31 cellular contexts compared by ENCODE assay signal in genomic region chr4:88003261-88003660, GRCh38. TPM values are rescaled to one million over a fixed set of nuclear protein-coding genes. Genes with fewer than 3 reads are reported as not detected.
DNase-seq lines count a peak whose midpoint lies in the region; ATAC-seq, FAIRE-seq and TF ChIP-seq lines count a peak whose summit lies in the region.
"Had no signal": no experiment of that assay in that cellular context is flagged by ENCODE, and none has a peak within 500 bp of the region (broad histone marks: within the 10 kb centered on the region; RNA-seq: fewer than 3 reads in every experiment).

No MANE protein-coding gene starts in this region.

- H3K4me1 Mint-ChIP-seq in chondrocyte (ENCODE audit: low read depth) = peaks cover 39% of the 10 kb centered on the region

- H3K9me3 Mint-ChIP-seq in chondrocyte (ENCODE audit: low read depth) = no peaks in the 10 kb centered on the region
- H3K9me3 Mint-ChIP-seq: activated naive CD8-positive, alpha-beta T cell treated with anti-CD3 and anti-CD28 coated beads, Interleukin-2, amount 50 U/mL, for 24 hours; effector memory CD8-positive, alpha-beta T cell; immature natural killer cell; type B pancreatic cell had no signal

- DNase-seq in AG10803 (ENCODE audit: low read depth) = peak; percentile 52
- DNase-seq in HAP-1 (ENCODE audit: low spot score in 2 of 2) = peak; percentile 23 to 37
- DNase-seq in chondrocyte (ENCODE audit: low spot score) = no peak
- DNase-seq in renal cortical epithelial cell (ENCODE audit: low read depth) = peak; percentile 83
- no peak for DNase-seq in SW480 (ENCODE audit: low spot score)
- no peak for DNase-seq in NCI-H446 treated with DMSO at 0.1 percent for 48 hours (lab: John Stamatoyannopoulos, UW)
- no peak for DNase-seq in GM12891 (ENCODE audit: insufficient read length, low spot score)
- DNase-seq: activated CD8-positive, alpha-beta T cell treated with anti-CD3 and anti-CD28 coated beads, Interleukin-2, amount 10 ng/mL, durations not matched to agents 7 days and 5 days; activated effector memory CD4-positive, alpha-beta T cell treated with anti-CD3 and anti-CD28 coated beads, Interleukin-2, amount 50 U/mL, for 16 hours; activated naive CD8-positive, alpha-beta T cell treated with anti-CD3 and anti-CD28 coated beads, Interleukin-2, amount 50 U/mL, for 24 hours; colonic mucosa; effector memory CD8-positive, alpha-beta T cell; GOT3; hippocampal formation; immature natural killer cell; left lung; MV-4-11; NCI-H1694; NCI-H2171; NCI-H526; stimulated activated CD8-positive, alpha-beta memory T cell treated with anti-CD3 and anti-CD28 coated beads, Interleukin-4, amount 100 ng/mL, for 48 hours; stomach had no signal

- FAIRE-seq in GM12891 (lab: Jason Lieb, UNC) = no peak
- FAIRE-seq: frontal cortex, RCC 7860, TTC549 had no signal

- H3K27ac Mint-ChIP-seq in chondrocyte (ENCODE audit: unreplicated experiment) = peak overlapping the region; percentile 33
- H3K27ac Mint-ChIP-seq: activated CD8-positive, alpha-beta T cell treated with anti-CD3 and anti-CD28 coated beads, Interleukin-2, amount 10 ng/mL, durations not matched to agents 7 days and 5 days; activated naive CD8-positive, alpha-beta T cell treated with anti-CD3 and anti-CD28 coated beads, Interleukin-2, amount 50 U/mL, for 24 hours; CD14-positive monocyte; effector memory CD8-positive, alpha-beta T cell; immature natural killer cell; progenitor cell of endocrine pancreas; type B pancreatic cell had no signal

- H3K4me3 ChIP-seq in AG10803 (ENCODE audit: low read length) (no peak overlapping the region), HAP-1 (no peak overlapping the region)
- H3K4me3 ChIP-seq: colonic mucosa, left lung, SJSA1, stomach had no signal

- TF ChIP-seq CTCF in AG10803 (conservative IDR thresholded peaks at IDR 0.05; ENCODE audit: low read length) (no peak), chondrocyte (IDR thresholded peaks at IDR 0.05) (no peak)

- H3K27me3 ChIP-seq in HAP-1 (ENCODE audit: low read depth) = no peaks in the 10 kb centered on the region
- H3K27me3 ChIP-seq: colonic mucosa, left lung, SJSA1, stomach had no signal

- H3K27me3 Mint-ChIP-seq in chondrocyte (ENCODE audit: low read depth) = no peaks in the 10 kb centered on the region
- H3K27me3 Mint-ChIP-seq: effector memory CD8-positive, alpha-beta T cell had no signal

- in situ Hi-C loops in HAP-1 (cut with MboI; ENCODE audit: low sequenced_read_pairs) = no loop called here

- H3K4me1 ChIP-seq in HAP-1 = peaks cover 7% of the 10 kb centered on the region
- H3K4me1 ChIP-seq: colonic mucosa had no signal

- TF ChIP-seq POLR2A in GM12891 (IDR thresholded peaks at IDR 0.05; ENCODE audit: low read depth, low read length) = no peak

- H3K9me3 ChIP-seq in HAP-1 = no peaks in the 10 kb centered on the region
- H3K9me3 ChIP-seq: colonic mucosa, left lung, SJSA1, stomach had no signal

- H3K36me3 ChIP-seq in HAP-1 (replicated peaks) = no peaks in the 10 kb centered on the region
- H3K36me3 ChIP-seq: colonic mucosa, left lung, stomach had no signal

- no peak for ATAC-seq in GM21526 (IDR thresholded peaks at IDR 0.05; ENCODE audit: low FRiP score, unreplicated experiment)
- ATAC-seq: activated CD8-positive, alpha-beta T cell treated with anti-CD3 and anti-CD28 coated beads, Interleukin-2, amount 10 ng/mL, durations not matched to agents 7 days and 5 days; activated naive CD8-positive, alpha-beta T cell treated with anti-CD3 and anti-CD28 coated beads, Interleukin-2, amount 50 U/mL, for 24 hours; effector memory CD8-positive, alpha-beta T cell; esophagus mucosa; left lung had no signal

- no peak overlapping the region for H3K4me3 Mint-ChIP-seq in chondrocyte (ENCODE audit: unreplicated experiment)
- H3K4me3 Mint-ChIP-seq: activated CD8-positive, alpha-beta T cell treated with anti-CD3 and anti-CD28 coated beads, Interleukin-2, amount 10 ng/mL, durations not matched to agents 7 days and 5 days; activated naive CD8-positive, alpha-beta T cell treated with anti-CD3 and anti-CD28 coated beads, Interleukin-2, amount 50 U/mL, for 24 hours; CD14-positive monocyte; effector memory CD8-positive, alpha-beta T cell; immature natural killer cell; type B pancreatic cell had no signal

- H3K36me3 Mint-ChIP-seq in chondrocyte (ENCODE audit: low read depth) = no peaks in the 10 kb centered on the region
- H3K36me3 Mint-ChIP-seq: immature natural killer cell had no signal

TF ChIP-seq in GM12891, 5 proteins besides CTCF, POLR2A, EP300 and RAD21:
- TF ChIP-seq PAX5 (IDR thresholded peaks at IDR 0.05; ENCODE audit: insufficient read depth, low read length, severe bottlenecking) (no peak), POU2F2 (IDR thresholded peaks at IDR 0.05; ENCODE audit: low read depth, low read length) (no peak), POLR2AphosphoS5 (IDR thresholded peaks at IDR 0.05; ENCODE audit: low read depth, low read length) (no peak), SPI1 (IDR thresholded peaks at IDR 0.05; ENCODE audit: low read depth, low read length) (no peak), TAF1 (IDR thresholded peaks at IDR 0.05; ENCODE audit: low read depth, low read length) (no peak)

RNA-seq across cellular contexts. Expression of gene PKD2, which starts 4.2 kb away (rescaled TPM):
- total RNA-seq in chondrocyte (69.7 to 71.7 TPM (median 69.8 TPM) in 3 replicates), renal cortical epithelial cell (29.2 and 189 TPM in 2 replicates)
- 3.4 TPM for polyA plus RNA-seq in GM12891 (2012; ENCODE audit: low read depth, missing spikeins)

RNA-seq across cellular contexts. Expression of gene SPP1, which starts 27.7 kb away (rescaled TPM):
- 13.5 to 16.0 TPM (median 15.7 TPM) in 3 replicates for total RNA-seq in chondrocyte
- 723 and 3,280 TPM in 2 replicates for total RNA-seq in renal cortical epithelial cell
- polyA plus RNA-seq in GM12891 (2012; ENCODE audit: low read depth, missing spikeins) = not detected
- total RNA-seq: activated CD8-positive, alpha-beta T cell treated with anti-CD3 and anti-CD28 coated beads, Interleukin-2, amount 10 ng/mL, durations not matched to agents 7 days and 5 days had no signal
- polyA plus RNA-seq: CD14-positive monocyte, immature natural killer cell had no signal

Comparison
In these comparisons a context has a peak if more than half of its experiments do, and no peak if none do; other contexts are left out.
1. DNase-seq: peak in AG10803 (single experiment), HAP-1 (2 of 2) and renal cortical epithelial cell (single experiment); none in chondrocyte (single experiment), SW480 (single experiment), NCI-H446 treated with DMSO at 0.1 percent for 48 hours (single experiment) and GM12891 (single experiment).
2. RNA of gene SPP1, which starts 27.7 kb away (total RNA-seq): 723 to 3,280 TPM in renal cortical epithelial cell; 13.5 to 16.0 TPM in chondrocyte; every median in the first group is over 10 times any median in the second.